In genomic region chr2:64328415-64328722, GRCh38 we compare ENCODE assay signal across 10 cellular contexts.
DNase-seq lines count a peak whose midpoint lies in the region; ATAC-seq and TF ChIP-seq lines count a peak whose summit lies in the region.
"Had no signal": no experiment of that assay in that cellular context is flagged by ENCODE, and none has a peak within 500 bp of the region (broad histone marks: within the 10 kb centered on the region; RNA-seq: fewer than 3 reads in every experiment).

No MANE protein-coding gene starts in this region.

- CTCF ChIA-PET in MCF 10A (lab: Yijun Ruan, JAX) = interaction anchor here (0.6 to 8.5 kb wide), 15 partner anchors 10 to 280 kb away, joined by 3 to 257 read pairs (median 3); no protein-coding TSS in a partner anchor
- CTCF ChIA-PET in naive thymus-derived CD4-positive, alpha-beta T cell (lab: Charles Lee) = interaction anchor here (0.5 to 9.1 kb wide), 37 partner anchors 10 to 636 kb away, joined by 3 to 289 read pairs (median 5); partner anchors contain the start of gene AFTPH

- H3K27me3 ChIP-seq in breast epithelium (no peaks in the 10 kb centered on the region), ascending aorta (no peaks in the 10 kb centered on the region), upper lobe of right lung (no peaks in the 10 kb centered on the region)
- no peaks in the 10 kb centered on the region for H3K27me3 ChIP-seq in naive thymus-derived CD4-positive, alpha-beta T cell (ENCODE audit: control insufficient read depth in 2 of 2, insufficient read depth in 2 of 2, low read length in 2 of 2)
- H3K27me3 ChIP-seq: hepatocyte, thyroid gland had no signal

- no peak for DNase-seq in breast epithelium (ENCODE audit: low spot score in 2 of 2)
- DNase-seq in MCF 10A (ENCODE audit: unreplicated experiment) = no peak
- no peak for DNase-seq in ascending aorta (ENCODE audit: low spot score in 2 of 2)
- no peak for DNase-seq in naive thymus-derived CD4-positive, alpha-beta T cell
- DNase-seq in upper lobe of right lung = no peak
- DNase-seq in NCI-H1105 treated with DMSO at 0.1 percent for 48 hours (lab: John Stamatoyannopoulos, UW) = no peak

- H3K4me1 Mint-ChIP-seq in MCF 10A (ENCODE audit: insufficient read depth, unreplicated experiment) = peaks cover 6% of the 10 kb centered on the region
- H3K4me1 Mint-ChIP-seq in naive thymus-derived CD4-positive, alpha-beta T cell = peaks cover 28 to 64% (median 57%) of the 10 kb centered on the region in 7 donors

- H3K36me3 Mint-ChIP-seq in MCF 10A (ENCODE audit: insufficient read depth, unreplicated experiment) = no peaks in the 10 kb centered on the region
- peaks cover 0 to 8% (median 0%) of the 10 kb centered on the region in 5 donors for H3K36me3 Mint-ChIP-seq in naive thymus-derived CD4-positive, alpha-beta T cell

- BruUV-seq in MCF 10A (replicated peaks; lab: Mats Ljungman, UMichigan) = no TSS peak

- H3K27ac ChIP-seq in breast epithelium = peak overlapping the region; percentile 5 to 44
- H3K27ac ChIP-seq in ascending aorta = peak overlapping the region; percentile 88 to 93
- H3K27ac ChIP-seq in naive thymus-derived CD4-positive, alpha-beta T cell (ENCODE audit: low read depth, low read length) = peak overlapping the region; percentile 72
- H3K27ac ChIP-seq in upper lobe of right lung = peak overlapping the region; percentile 44
- H3K27ac ChIP-seq: hepatocyte, thyroid gland had no signal

- H3K36me3 ChIP-seq in breast epithelium (no peaks in the 10 kb centered on the region), ascending aorta (no peaks in the 10 kb centered on the region), upper lobe of right lung (no peaks in the 10 kb centered on the region)
- H3K36me3 ChIP-seq in naive thymus-derived CD4-positive, alpha-beta T cell (ENCODE audit: control insufficient read depth in 2 of 3, insufficient read depth in 3 of 3, low read length in 3 of 3) = no peaks in the 10 kb centered on the region
- H3K36me3 ChIP-seq: thyroid gland had no signal

- H3K27me3 Mint-ChIP-seq in MCF 10A (ENCODE audit: insufficient read depth, unreplicated experiment) = peaks cover 2% of the 10 kb centered on the region
- peaks cover 0 to 15% (median 0%) of the 10 kb centered on the region in 5 donors for H3K27me3 Mint-ChIP-seq in naive thymus-derived CD4-positive, alpha-beta T cell

- no peaks in the 10 kb centered on the region for H3K9me3 Mint-ChIP-seq in MCF 10A (ENCODE audit: unreplicated experiment)
- no peaks in the 10 kb centered on the region for H3K9me3 Mint-ChIP-seq in naive thymus-derived CD4-positive, alpha-beta T cell

- H3K4me3 ChIP-seq in breast epithelium (no peak overlapping the region), ascending aorta (no peak overlapping the region), upper lobe of right lung (no peak overlapping the region)
- H3K4me3 ChIP-seq in naive thymus-derived CD4-positive, alpha-beta T cell (ENCODE audit: low read length) = no peak overlapping the region
- H3K4me3 ChIP-seq: hepatocyte, thyroid gland had no signal

- intact Hi-C loops in breast epithelium (cut with DNase I; ENCODE audit: low total_unique reads) (loop anchor here (10.0 kb wide), 1 partner anchor 284 kb away; no protein-coding TSS in a partner anchor), MCF 10A (cut with micrococcal nuclease) (no loop called here), ascending aorta (cut with DNase I) (loop anchor here (1.0 kb wide), 1 partner anchor 279 kb away; no protein-coding TSS in a partner anchor), upper lobe of right lung (cut with DNase I) (loop anchor here (10.0 kb wide), 1 partner anchor 274 kb away; no protein-coding TSS in a partner anchor)
- intact Hi-C loops in naive thymus-derived CD4-positive, alpha-beta T cell (cut with micrococcal nuclease) = loop anchor here (1.0 to 10.0 kb wide), 8 partner anchors 46 to 1104 kb away; partner anchors contain the start of genes CEP68 (in 1 of the 2), SPRED2 (in 1 of the 2) and UGP2 (in 1 of the 2)

- H3K4me3 Mint-ChIP-seq in MCF 10A (ENCODE audit: unreplicated experiment) = no peak overlapping the region
- H3K4me3 Mint-ChIP-seq in naive thymus-derived CD4-positive, alpha-beta T cell = peak overlapping the region in 8 of 10 donors; percentile 51 to 93 (median 80)

- no peak overlapping the region for H3K27ac Mint-ChIP-seq in MCF 10A (ENCODE audit: low read depth, unreplicated experiment)
- peak overlapping the region in 8 of 9 donors; percentile 94 to 99 (median 96) for H3K27ac Mint-ChIP-seq in naive thymus-derived CD4-positive, alpha-beta T cell

- no peak for TF ChIP-seq POLR2A in breast epithelium (IDR thresholded peaks at IDR 0.05)

- ATAC-seq in naive thymus-derived CD4-positive, alpha-beta T cell = no peak
- no peak for ATAC-seq in upper lobe of right lung
- ATAC-seq in GM21723 (IDR thresholded peaks at IDR 0.05; ENCODE audit: unreplicated experiment) = no peak
- ATAC-seq in HG03521 (IDR thresholded peaks at IDR 0.05; ENCODE audit: unreplicated experiment) = no peak

- POLR2A ChIA-PET in MCF 10A (lab: Yijun Ruan, JAX) = interaction anchor here (0.7 kb wide), 2 partner anchors 128 to 279 kb away, joined by 3 read pairs; no protein-coding TSS in a partner anchor
- POLR2A ChIA-PET in naive thymus-derived CD4-positive, alpha-beta T cell (lab: Charles Lee) = interaction anchor here (0.6 to 5.2 kb wide), 15 partner anchors 10 to 517 kb away, joined by 3 to 85 read pairs (median 6); partner anchors contain the start of genes AFTPH and VPS54

- H3K9me3 ChIP-seq in breast epithelium (no peaks in the 10 kb centered on the region), ascending aorta (no peaks in the 10 kb centered on the region), upper lobe of right lung (no peaks in the 10 kb centered on the region)
- no peaks in the 10 kb centered on the region for H3K9me3 ChIP-seq in naive thymus-derived CD4-positive, alpha-beta T cell (ENCODE audit: control insufficient read depth in 2 of 3, low read length in 3 of 3)
- H3K9me3 ChIP-seq: thyroid gland had no signal

- H3K4me1 ChIP-seq in breast epithelium (peaks cover 5 to 9% of the 10 kb centered on the region in 2 donors), ascending aorta (peaks cover 13 to 35% of the 10 kb centered on the region in 2 donors), upper lobe of right lung (peaks cover 40% of the 10 kb centered on the region)
- peaks cover 33 to 38% of the 10 kb centered on the region in 2 donors for H3K4me1 ChIP-seq in naive thymus-derived CD4-positive, alpha-beta T cell (ENCODE audit: control insufficient read depth in 2 of 2, insufficient read depth in 2 of 2, low read length in 2 of 2)

- no peak for TF ChIP-seq CTCF in breast epithelium (IDR thresholded peaks at IDR 0.05)
- no peak for TF ChIP-seq CTCF in MCF 10A (IDR thresholded peaks at IDR 0.05; ENCODE audit: unreplicated experiment)
- no peak for TF ChIP-seq CTCF in ascending aorta (IDR thresholded peaks at IDR 0.05)
- no peak for TF ChIP-seq CTCF in upper lobe of right lung (IDR thresholded peaks at IDR 0.05)

Comparison
In these comparisons a context has a peak if more than half of its experiments do, and no peak if none do; other contexts are left out.
1. H3K27ac ChIP-seq: peak in every context shown above with its lines; median percentile 90 in ascending aorta; 72 in naive thymus-derived CD4-positive, alpha-beta T cell; 44 in upper lobe of right lung; 24 in breast epithelium.